16 cellular contexts compared by ENCODE assay signal in the genomic region with DNA sequence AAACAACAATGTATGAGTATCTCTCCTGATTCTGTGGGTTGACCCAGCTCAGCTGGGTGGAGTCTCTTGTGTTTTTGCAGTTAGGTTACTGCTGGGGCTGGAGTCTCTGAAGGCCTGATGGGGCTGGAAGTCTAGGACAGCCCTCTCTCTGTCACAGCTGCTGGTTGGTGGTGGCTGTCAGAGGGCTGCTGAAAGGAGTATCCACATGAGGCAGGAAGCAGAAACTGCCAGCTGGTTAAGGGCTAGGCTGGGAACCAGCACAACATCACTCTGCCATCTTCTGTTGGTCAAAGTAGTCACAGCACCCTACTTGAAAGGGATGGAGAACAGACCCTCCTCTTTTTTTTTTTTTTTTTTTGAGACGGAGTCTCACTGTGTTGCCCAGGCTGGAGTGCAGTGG. TPM values are rescaled to one million over a fixed set of nuclear protein-coding genes. Genes with fewer than 3 reads are reported as not detected.
A peak's percentile ranks its signal among the peaks of the same experiment; 100 is the strongest.
DNase-seq lines count a peak whose midpoint lies in the region; ATAC-seq and TF ChIP-seq lines count a peak whose summit lies in the region.
"Had no signal": no experiment of that assay in that cellular context is flagged by ENCODE, and none has a peak within 500 bp of the region (broad histone marks: within the 10 kb centered on the region; RNA-seq: fewer than 3 reads in every experiment).

No MANE protein-coding gene starts in this region.

- H3K9me3 Mint-ChIP-seq in endodermal cell, result peaks cover 7% of the 10 kb centered on the region
- peaks cover 0 to 6% (median 0%) of the 10 kb centered on the region in 3 donors for H3K9me3 Mint-ChIP-seq in T-cell

- no peaks in the 10 kb centered on the region for H3K27me3 Mint-ChIP-seq in endodermal cell (ENCODE audit: insufficient read depth)
- H3K27me3 Mint-ChIP-seq in T-cell, result no peaks in the 10 kb centered on the region

- no peak overlapping the region for H3K4me3 ChIP-seq in Jurkat, Clone E6-1 (ENCODE audit: low read length)
- H3K4me3 ChIP-seq in endodermal cell (ENCODE audit: low read length), result no peak overlapping the region
- H3K4me3 ChIP-seq: BLaER1 treated with 17β-estradiol and CSF1 and Interleukin-3, amounts not matched to agents 10 nM and 100 nM; Peyer's patch had no signal

- H3K9me3 ChIP-seq in endodermal cell (ENCODE audit: control insufficient read depth, low read length), result peaks cover 7% of the 10 kb centered on the region
- H3K9me3 ChIP-seq: Peyer's patch had no signal

- H3K4me3 Mint-ChIP-seq in endodermal cell (no peak overlapping the region), T-cell (no peak overlapping the region)

- peak overlapping the region; percentile 30 for H3K27ac Mint-ChIP-seq in endodermal cell
- no peak overlapping the region for H3K27ac Mint-ChIP-seq in T-cell

- H3K9ac ChIP-seq in endodermal cell (ENCODE audit: extremely low read depth, low read length, poor library complexity, severe bottlenecking), result no peak overlapping the region
- H3K9ac ChIP-seq: BLaER1 treated with 17β-estradiol and CSF1 and Interleukin-3, amounts not matched to agents 10 nM and 100 nM had no signal

- WGBS in endodermal cell (ENCODE audit: insufficient coverage in 1 of 2, insufficient read length in 1 of 2), 2 experiments, result 100% methylated on average over 1 of the region's 1 CpG; no CpG with 5 or more reads in 1 of the 2 experiments

- H3K27me3 ChIP-seq in endodermal cell (ENCODE audit: control insufficient read depth, insufficient read depth, low read length, poor library complexity, severe bottlenecking), result no peaks in the 10 kb centered on the region
- H3K27me3 ChIP-seq: BLaER1 treated with 17β-estradiol and CSF1 and Interleukin-3, amounts not matched to agents 10 nM and 100 nM; Peyer's patch had no signal

- TF ChIP-seq CTCF in GM10266 (IDR thresholded peaks at IDR 0.05; ENCODE audit: control insufficient read depth, insufficient read depth, low read depth, missing control alignments) (peak; percentile 4), endodermal cell (conservative IDR thresholded peaks at IDR 0.05) (no peak)

- DNase-seq in GM10266 (ENCODE audit: extremely low spot score) (no peak), RPMI7951 (ENCODE audit: low read depth) (peak; percentile 15), endodermal cell (no peak), NCI-H2029 (lab: John Stamatoyannopoulos, UW) (no peak), EL (no peak), T-cell (no peak)
- peak; percentile 30 for DNase-seq in Jurkat, Clone E6-1 (ENCODE audit: low read depth, low spot score)
- DNase-seq: DMS153, H7, NCI-H1048, NCI-H2107, Peyer's patch, SHP77 treated with DMSO at 0.1 percent for 48 hours had no signal

- H3K4me1 ChIP-seq in endodermal cell (ENCODE audit: control insufficient read depth, insufficient read depth, low read length), result no peaks in the 10 kb centered on the region
- H3K4me1 ChIP-seq: Peyer's patch had no signal

- H3K36me3 Mint-ChIP-seq in endodermal cell (ENCODE audit: low read depth), result no peaks in the 10 kb centered on the region
- H3K36me3 Mint-ChIP-seq in T-cell, result no peaks in the 10 kb centered on the region

- H3K36me3 ChIP-seq in endodermal cell (ENCODE audit: control insufficient read depth, insufficient read depth, low read length), result no peaks in the 10 kb centered on the region
- H3K36me3 ChIP-seq: BLaER1 treated with 17β-estradiol and CSF1 and Interleukin-3, amounts not matched to agents 10 nM and 100 nM; Peyer's patch had no signal

- CTCF ChIA-PET in T-cell (lab: Charles Lee), result no interaction called here

- H3K27ac ChIP-seq in endodermal cell (ENCODE audit: low read depth, low read length), result no peak overlapping the region
- H3K27ac ChIP-seq: BLaER1 treated with 17β-estradiol and CSF1 and Interleukin-3, amounts not matched to agents 10 nM and 100 nM; Peyer's patch had no signal

- ATAC-seq in GM18858 (IDR thresholded peaks at IDR 0.05; ENCODE audit: unreplicated experiment) (no peak), T-cell (replicated peaks in 1 of 4) (no peak)
- ATAC-seq: HepG2 had no signal

- H3K4me1 Mint-ChIP-seq in endodermal cell (peaks cover 2% of the 10 kb centered on the region), T-cell (no peaks in the 10 kb centered on the region)

- POLR2A ChIA-PET in T-cell (lab: Charles Lee), result interaction anchor here in 1 of 2 donors (0.6 kb wide), 1 partner anchor 30 kb away, joined by 5 read pairs; no protein-coding TSS in a partner anchor

RNA-seq across cellular contexts. Expression of gene PACSIN1, which starts 10.0 kb away (rescaled TPM):
- 1.1 TPM for polyA plus RNA-seq in Jurkat, Clone E6-1 (2012; ENCODE audit: insufficient read depth, insufficient read length)
- not detected in 2 replicates for total RNA-seq in RPMI7951 (2014; rRNA removed; shearing (Covaris generic))
- total RNA-seq in endodermal cell, result 1 to 10 TPM; 7.2 to 7.3 TPM
- polyA plus RNA-seq in endodermal cell (2013, experiment 1 of 2), result 2.4 TPM
- 1.7 TPM for polyA plus RNA-seq in endodermal cell (2013, experiment 2 of 2)
- total RNA-seq in T-cell, result 1 to 10 TPM in 4 of 5 donors, under 1 TPM in 1; 0.86 to 3.2 (median 2.4) TPM
- total RNA-seq: HepG2 had no signal
- polyA plus RNA-seq: HepG2 had no signal

RNA-seq across cellular contexts. Expression of gene RPS10, which starts 30.0 kb away (rescaled TPM):
- 2,495 TPM for polyA plus RNA-seq in Jurkat, Clone E6-1 (2012; ENCODE audit: insufficient read depth, insufficient read length)
- total RNA-seq in RPMI7951 (2014; rRNA removed; shearing (Covaris generic)), result 3,560 and 4,532 TPM in 2 replicates
- total RNA-seq in endodermal cell (1,000 to 10,000 TPM; 1,892 to 2,030 TPM), T-cell (1,000 to 10,000 TPM; 2,352 to 2,733 (median 2,512) TPM)
- polyA plus RNA-seq in endodermal cell (2013, experiment 1 of 2), result 2,352 TPM
- 2,233 TPM for polyA plus RNA-seq in endodermal cell (2013, experiment 2 of 2)

Comparison
In these comparisons a context has a peak if more than half of its experiments do, and no peak if none do; other contexts are left out.
1. DNase-seq: peak in Jurkat, Clone E6-1 (single experiment) and RPMI7951 (single experiment); none in GM10266 (single experiment), endodermal cell (single experiment), NCI-H2029 (single experiment), EL (single experiment) and T-cell (0 of 34).